In genomic region chr4:155660436-155660835, GRCh38 we compare ENCODE assay signal across 20 cellular contexts. TPM values are rescaled to one million over a fixed set of nuclear protein-coding genes. Genes with fewer than 3 reads are reported as not detected.
DNase-seq lines count a peak whose midpoint lies in the region; TF ChIP-seq lines count a peak whose summit lies in the region.
"Had no signal": no experiment of that assay in that cellular context is flagged by ENCODE, and none has a peak within 500 bp of the region (broad histone marks: within the 10 kb centered on the region; RNA-seq: fewer than 3 reads in every experiment).

No MANE protein-coding gene starts in this region.

- H3K9me3 Mint-ChIP-seq in nephron (peaks cover 14% of the 10 kb centered on the region), endothelial cell (ENCODE audit: unreplicated experiment) (no peaks in the 10 kb centered on the region)
- H3K9me3 Mint-ChIP-seq: CD8-positive, alpha-beta T cell had no signal

- H3K9me2 ChIP-seq in MM.1S (replicated peaks; ENCODE audit: insufficient read depth, low read length): no peaks in the 10 kb centered on the region

- H3K27me3 Mint-ChIP-seq in nephron (ENCODE audit: low read depth) (no peaks in the 10 kb centered on the region), endothelial cell (ENCODE audit: unreplicated experiment) (no peaks in the 10 kb centered on the region)

- H4K20me1 ChIP-seq in KMS-11 (ENCODE audit: insufficient read depth): no peaks in the 10 kb centered on the region
- no peaks in the 10 kb centered on the region for H4K20me1 ChIP-seq in MM.1S (ENCODE audit: insufficient read depth, low read length)
- H4K20me1 ChIP-seq: BLaER1 treated with 17β-estradiol and CSF1 and Interleukin-3, amounts not matched to agents 10 nM and 100 nM had no signal

- H3K36me3 Mint-ChIP-seq in nephron (ENCODE audit: low read depth) (no peaks in the 10 kb centered on the region), endothelial cell (ENCODE audit: low read depth, unreplicated experiment) (no peaks in the 10 kb centered on the region)
- H3K36me3 Mint-ChIP-seq: CD8-positive, alpha-beta T cell had no signal

- peaks cover 79% of the 10 kb centered on the region for H3K4me1 ChIP-seq in KMS-11 (ENCODE audit: low read depth, poor library complexity, severe bottlenecking)
- H3K4me1 ChIP-seq in MM.1S (ENCODE audit: low read length): peaks cover 21% of the 10 kb centered on the region; the same call in 1 of the 2 replicates
- H3K4me1 ChIP-seq: A549 had no signal

- H2AFZ ChIP-seq in KMS-11 (ENCODE audit: low read depth): peak overlapping the region; percentile 58
- no peak overlapping the region for H2AFZ ChIP-seq in MM.1S (ENCODE audit: low read length)

- H3K27me3 ChIP-seq in KMS-11 (ENCODE audit: insufficient read depth, low read depth) (no peaks in the 10 kb centered on the region), MM.1S (replicated peaks; ENCODE audit: insufficient read depth, low read length) (no peaks in the 10 kb centered on the region)

- H3K36me3 ChIP-seq in KMS-11 (ENCODE audit: insufficient read depth) (no peaks in the 10 kb centered on the region), MM.1S (replicated peaks; ENCODE audit: insufficient read depth, low read length) (no peaks in the 10 kb centered on the region)
- H3K36me3 ChIP-seq: BLaER1 treated with 17β-estradiol and CSF1 and Interleukin-3, amounts not matched to agents 10 nM and 100 nM had no signal

- DNase-seq in MM.1S: no peak
- DNase-seq in COR-L47 (lab: John Stamatoyannopoulos, UW): no peak
- DNase-seq in endothelial cell (ENCODE audit: low spot score): no peak
- DNase-seq: AML-193; CD4-positive, alpha-beta T cell; CD8-positive, alpha-beta T cell; DMS 273 treated with DMSO at 0.1 percent for 48 hours; DMS153; DMS53; DMS79; DND-41; EL; GDM1 had no signal

- TF ChIP-seq CTCF in KMS-11 (conservative IDR thresholded peaks at IDR 0.05; ENCODE audit: low read depth, low read length) (no peak), MM.1S (IDR thresholded peaks at IDR 0.05; ENCODE audit: low read length) (no peak), nephron (IDR thresholded peaks at IDR 0.05; ENCODE audit: unreplicated experiment in 3 of 3) (no peak), endothelial cell (IDR thresholded peaks at IDR 0.05; ENCODE audit: unreplicated experiment) (no peak)

- H3K4me2 ChIP-seq in KMS-11 (peak overlapping the region; percentile 69), MM.1S (ENCODE audit: low read depth, low read length) (0 out of 2 replicates have a peak overlapping the region, but pooled peaks have one; percentile 14)
- H3K4me2 ChIP-seq: A549; BLaER1 treated with 17β-estradiol and CSF1 and Interleukin-3, amounts not matched to agents 10 nM and 100 nM had no signal

- H3K9me3 ChIP-seq in MM.1S (replicated peaks; ENCODE audit: insufficient read depth, low read length): no peaks in the 10 kb centered on the region
- H3K9me3 ChIP-seq: A549 had no signal

- H3K9ac ChIP-seq in KMS-11 (peak overlapping the region; percentile 39; the same call in 1 of the 2 replicates), MM.1S (ENCODE audit: low read length) (no peak overlapping the region)
- H3K9ac ChIP-seq: BLaER1 treated with 17β-estradiol and CSF1 and Interleukin-3, amounts not matched to agents 10 nM and 100 nM had no signal

- H3K4me3 ChIP-seq in KMS-11 (IDR thresholded peaks at IDR 0.05; ENCODE audit: insufficient read depth, low read depth, low read length) (no peak overlapping the region), MM.1S (ENCODE audit: low read length) (no peak overlapping the region)
- H3K4me3 ChIP-seq: A549; BLaER1 treated with 17β-estradiol and CSF1 and Interleukin-3, amounts not matched to agents 10 nM and 100 nM had no signal

- H3K4me1 Mint-ChIP-seq in nephron (peaks cover 11% of the 10 kb centered on the region), endothelial cell (ENCODE audit: unreplicated experiment) (no peaks in the 10 kb centered on the region)

- H3K27ac Mint-ChIP-seq in nephron (peak overlapping the region; percentile 42 to 71 (median 48)), endothelial cell (ENCODE audit: unreplicated experiment) (no peak overlapping the region)
- H3K27ac Mint-ChIP-seq: B cell; CD4-positive, alpha-beta T cell; CD8-positive, alpha-beta T cell had no signal

- H3K4me3 Mint-ChIP-seq in nephron (no peak overlapping the region), endothelial cell (ENCODE audit: unreplicated experiment) (no peak overlapping the region)
- H3K4me3 Mint-ChIP-seq: B cell; CD4-positive, alpha-beta T cell; CD8-positive, alpha-beta T cell had no signal

- peak overlapping the region; percentile 82; the same call in 1 of the 2 replicates for H3K27ac ChIP-seq in KMS-11
- no peak overlapping the region for H3K27ac ChIP-seq in MM.1S (ENCODE audit: low read length)
- H3K27ac ChIP-seq: 22Rv1; A549; BLaER1 treated with 17β-estradiol and CSF1 and Interleukin-3, amounts not matched to agents 10 nM and 100 nM; C4-2B had no signal

- H3F3A ChIP-seq in MM.1S (ENCODE audit: insufficient read depth, low read length): peaks cover 9% of the 10 kb centered on the region

- H3K79me2 ChIP-seq in KMS-11 (ENCODE audit: insufficient read depth, low read depth) (peaks cover under 1% of the 10 kb centered on the region; the same call in 1 of the 2 replicates), MM.1S (ENCODE audit: low read length) (no peaks in the 10 kb centered on the region)

RNA-seq across cellular contexts. Expression of gene GUCY1A1, which starts 6.2 kb away (rescaled TPM):
- not detected for total RNA-seq in endothelial cell (ENCODE audit: unreplicated experiment)
- total RNA-seq: CD4-positive, alpha-beta T cell; CD8-positive, alpha-beta T cell had no signal
